In the genomic region with DNA sequence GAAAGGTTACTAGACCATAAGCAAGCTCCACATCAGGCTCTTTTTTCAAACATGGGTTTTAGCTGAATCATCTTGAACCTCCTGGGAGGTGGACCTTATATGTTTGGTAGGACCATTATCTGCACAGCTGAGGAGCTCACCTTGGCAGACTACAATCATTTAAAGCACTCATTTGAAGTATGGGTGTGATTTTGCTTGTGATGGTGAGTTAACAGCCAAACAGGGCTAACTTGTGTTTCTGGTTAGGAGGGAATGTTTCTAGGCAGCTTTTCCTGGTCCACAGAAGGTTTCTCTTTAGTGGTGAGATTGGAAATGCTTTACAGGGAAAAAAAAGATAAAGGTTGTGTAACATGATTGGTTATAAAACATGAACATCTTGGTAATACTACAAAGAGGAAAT, we compare ENCODE assay signal across 15 cellular contexts.
DNase-seq lines count a peak whose midpoint lies in the region; ATAC-seq and TF ChIP-seq lines count a peak whose summit lies in the region.
"Had no signal": no experiment of that assay in that cellular context is flagged by ENCODE, and none has a peak within 500 bp of the region (broad histone marks: within the 10 kb centered on the region; RNA-seq: fewer than 3 reads in every experiment).

No MANE protein-coding gene starts in this region.

- no peaks in the 10 kb centered on the region for H3K27me3 ChIP-seq in esophagus muscularis mucosa
- no peaks in the 10 kb centered on the region for H3K27me3 ChIP-seq in sigmoid colon
- H3K27me3 ChIP-seq in aorta (ENCODE audit: control insufficient read depth in 1 of 2, insufficient read depth in 2 of 2, low read length in 1 of 2) = no peaks in the 10 kb centered on the region
- no peaks in the 10 kb centered on the region for H3K27me3 ChIP-seq in upper lobe of left lung
- no peaks in the 10 kb centered on the region for H3K27me3 ChIP-seq in foreskin keratinocyte

- TF ChIP-seq CTCF in esophagus muscularis mucosa (IDR thresholded peaks at IDR 0.05) = no peak
- no peak for TF ChIP-seq CTCF in sigmoid colon (IDR thresholded peaks at IDR 0.05)
- no peak for TF ChIP-seq CTCF in upper lobe of left lung (IDR thresholded peaks at IDR 0.05)
- TF ChIP-seq CTCF in foreskin keratinocyte (conservative IDR thresholded peaks at IDR 0.05) = no peak

- intact Hi-C loops in esophagus muscularis mucosa (cut with DNase I) = no loop called here
- intact Hi-C loops in sigmoid colon (cut with DNase I) = loop anchor here (5.0 kb wide), 1 partner anchor 61 kb away; the partner anchor contains the start of gene ARHGEF26
- intact Hi-C loops in aorta (cut with DNase I) = loop anchor here in 1 of 2 donors (5.0 kb wide), 1 partner anchor 61 kb away; the partner anchor contains the start of gene ARHGEF26

- H3K4me1 ChIP-seq in esophagus muscularis mucosa (peaks cover 4 to 54% (median 46%) of the 10 kb centered on the region in 4 donors), sigmoid colon (peaks cover 0 to 56% (median 49%) of the 10 kb centered on the region in 4 donors), aorta (ENCODE audit: control insufficient read depth in 1 of 2, insufficient read depth in 2 of 2, low read length in 2 of 2) (peaks cover 3 to 9% of the 10 kb centered on the region in 2 donors), upper lobe of left lung (peaks cover 0 to 9% (median 2%) of the 10 kb centered on the region in 4 donors), foreskin keratinocyte (no peaks in the 10 kb centered on the region)

- H3K4me3 ChIP-seq in esophagus muscularis mucosa (peak overlapping the region in 2 of 4 donors; percentile 8 to 12), sigmoid colon (no peak overlapping the region), aorta (ENCODE audit: low read length in 2 of 2) (no peak overlapping the region), upper lobe of left lung (no peak overlapping the region)

- peaks cover 0 to 3% (median 0%) of the 10 kb centered on the region in 4 donors for H3K36me3 ChIP-seq in esophagus muscularis mucosa
- H3K36me3 ChIP-seq in sigmoid colon = peaks cover 0 to 6% (median 0%) of the 10 kb centered on the region in 4 donors
- H3K36me3 ChIP-seq in aorta (ENCODE audit: control insufficient read depth in 1 of 2, insufficient read depth in 2 of 2, low read length in 1 of 2) = peaks cover 0 to 2% of the 10 kb centered on the region in 2 donors
- peaks cover 0 to 2% (median 0%) of the 10 kb centered on the region in 4 donors for H3K36me3 ChIP-seq in upper lobe of left lung

- H3K27ac ChIP-seq in esophagus muscularis mucosa (replicated peaks in 1 of 4) = peak overlapping the region; percentile 79 to 87 (median 84)
- peak overlapping the region; percentile 74 to 87 (median 84) for H3K27ac ChIP-seq in sigmoid colon
- peak overlapping the region; percentile 80 to 95 for H3K27ac ChIP-seq in aorta (ENCODE audit: low read depth in 1 of 2, low read length in 2 of 2)
- H3K27ac ChIP-seq in upper lobe of left lung = no peak overlapping the region
- no peak overlapping the region for H3K27ac ChIP-seq in foreskin keratinocyte

- DNase-seq in NCI-H748 (lab: John Stamatoyannopoulos, UW; ENCODE audit: unreplicated experiment) = peak; percentile 5
- DNase-seq in NCI-H748 treated with DMSO at 0.1 percent for 48 hours (lab: John Stamatoyannopoulos, UW) = no peak
- DNase-seq in esophagus muscularis mucosa (ENCODE audit: extremely low spot score) = no peak
- no peak for DNase-seq in sigmoid colon
- no peak for DNase-seq in aorta
- no peak for DNase-seq in upper lobe of left lung
- no peak for DNase-seq in foreskin keratinocyte
- DNase-seq: DND-41; KG1; MV-4-11; NCI-H187 treated with DMSO at 0.1 percent for 48 hours; NCI-H345; NK-92 treated with Interleukin-12 subunit alpha and Interleukin-12 subunit beta, amount 100 ng/mL, for 24 hours; Right ventricle myocardium superior had no signal

- no peak for TF ChIP-seq EP300 in esophagus muscularis mucosa (IDR thresholded peaks at IDR 0.05)
- TF ChIP-seq EP300 in sigmoid colon (IDR thresholded peaks at IDR 0.05) = no peak
- TF ChIP-seq EP300 in upper lobe of left lung (IDR thresholded peaks at IDR 0.05) = no peak

- TF ChIP-seq POLR2A in esophagus muscularis mucosa (IDR thresholded peaks at IDR 0.05; ENCODE audit: low read depth) (no peak), sigmoid colon (IDR thresholded peaks at IDR 0.05) (no peak), upper lobe of left lung (IDR thresholded peaks at IDR 0.05) (no peak)

- H3K9me3 ChIP-seq in esophagus muscularis mucosa = no peaks in the 10 kb centered on the region
- no peaks in the 10 kb centered on the region for H3K9me3 ChIP-seq in sigmoid colon
- peaks cover 2% of the 10 kb centered on the region for H3K9me3 ChIP-seq in aorta (ENCODE audit: control insufficient read depth, low read length)
- no peaks in the 10 kb centered on the region for H3K9me3 ChIP-seq in upper lobe of left lung

- ATAC-seq in aorta (ENCODE audit: low FRiP score) (no peak), upper lobe of left lung (ENCODE audit: low FRiP score in 2 of 2) (no peak), foreskin keratinocyte (no peak), HG02885 (IDR thresholded peaks at IDR 0.05; ENCODE audit: poor library complexity, unreplicated experiment) (no peak)

Comparison
In these comparisons a context has a peak if more than half of its experiments do, and no peak if none do; other contexts are left out.
1. H3K27ac ChIP-seq: peak in esophagus muscularis mucosa (4 of 4), sigmoid colon (4 of 4) and aorta (2 of 2); none in upper lobe of left lung (0 of 4) and foreskin keratinocyte (single experiment).